Comparison of ENCODE assay signal across 16 cellular contexts in the genomic region with DNA sequence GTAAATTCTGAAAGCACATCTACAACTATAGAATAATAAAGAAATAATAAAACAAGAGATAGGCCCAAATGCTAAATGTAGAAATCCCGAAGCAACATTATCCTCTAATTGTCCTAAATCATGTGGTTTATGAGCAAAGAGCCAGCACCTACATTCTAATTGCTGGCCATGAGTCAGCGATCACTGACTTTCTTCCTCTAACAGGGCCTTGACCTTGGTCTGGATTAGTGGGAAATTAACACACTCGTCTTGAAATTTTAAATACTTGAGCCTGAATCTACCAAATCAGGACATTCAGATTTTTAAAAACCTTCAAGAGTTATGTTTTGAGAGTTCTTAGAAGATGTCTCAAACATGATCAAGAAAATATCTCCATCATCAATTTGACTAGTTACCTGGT.
DNase-seq lines count a peak whose midpoint lies in the region; ATAC-seq, FAIRE-seq and TF ChIP-seq lines count a peak whose summit lies in the region.
"Had no signal": no experiment of that assay in that cellular context is flagged by ENCODE, and none has a peak within 500 bp of the region (broad histone marks: within the 10 kb centered on the region; RNA-seq: fewer than 3 reads in every experiment).

No MANE protein-coding gene starts in this region.

- no peak overlapping the region for H4K8ac ChIP-seq in mesendoderm (ENCODE audit: low read depth, low read length)

- H4K5ac ChIP-seq in mesendoderm (ENCODE audit: low read length): no peak overlapping the region

- H2BK5ac ChIP-seq in mesendoderm (ENCODE audit: low read length): no peak overlapping the region

- no peaks in the 10 kb centered on the region for H4K20me1 ChIP-seq in HepG2 (ENCODE audit: insufficient read depth, low read length)
- H4K20me1 ChIP-seq: BLaER1 treated with 17β-estradiol and CSF1 and Interleukin-3, amounts not matched to agents 10 nM and 100 nM had no signal

- no peaks in the 10 kb centered on the region for H3K36me3 ChIP-seq in bronchial epithelial cell (ENCODE audit: control insufficient read depth, insufficient read depth, low read length)
- H3K36me3 ChIP-seq in mesendoderm (ENCODE audit: control insufficient read depth, insufficient read depth, low read length): no peaks in the 10 kb centered on the region
- H3K36me3 ChIP-seq in HepG2 (replicated peaks in 1 of 2; ENCODE audit: control insufficient read depth in 1 of 2, insufficient read depth in 2 of 2, low read length in 2 of 2): no peaks in the 10 kb centered on the region
- H3K36me3 ChIP-seq: BLaER1 treated with 17β-estradiol and CSF1 and Interleukin-3, amounts not matched to agents 10 nM and 100 nM; cardiac muscle cell had no signal

- TF ChIP-seq EP300 in HepG2 (IDR thresholded peaks at IDR 0.05; ENCODE audit: low read depth in 2 of 2, low read length in 2 of 2) (no peak), HepG2 (CRISPR knock-in tag; IDR thresholded peaks at IDR 0.05; ENCODE audit: borderline replicate concordance) (no peak)

- DNase-seq in Caki2 (ENCODE audit: low read depth): peak; percentile 43
- DNase-seq in LHCN-M2 (ENCODE audit: low read depth): peak; percentile 76
- peak; percentile 78 for DNase-seq in bronchial epithelial cell (ENCODE audit: low read depth)
- DNase-seq in mesendoderm: peak; percentile 36
- no peak for DNase-seq in NCI-H1694 (lab: John Stamatoyannopoulos, UW)
- DNase-seq in left cardiac atrium: no peak
- no peak for DNase-seq in HepG2 (ENCODE audit: low spot score)
- DNase-seq: activated CD4-positive, alpha-beta T cell treated with anti-CD3 and anti-CD28 coated beads, Interleukin-2, amount 50 U/mL, for 4 hours; NCI-H2227 treated with DMSO at 0.1 percent for 48 hours; psoas muscle; RPMI8226; stimulated activated naive CD8-positive, alpha-beta T cell treated with anti-CD3 and anti-CD28 coated beads, Interleukin-15, Interleukin-2, amounts not matched to agents 100 U/mL and 50 U/mL, for 24 hours had no signal

- CTCF ChIA-PET in HepG2 (lab: Yijun Ruan, JAX; ENCODE audit: low intra/inter-chr PET ratio, low total read pairs): no interaction called here

- no peak overlapping the region for H3K23ac ChIP-seq in mesendoderm (ENCODE audit: low read length)

- H2AK5ac ChIP-seq in mesendoderm (ENCODE audit: low read length): no peak overlapping the region

- ATAC-seq in left cardiac atrium (no peak), HepG2 (no peak), GM18519 (IDR thresholded peaks at IDR 0.05; ENCODE audit: low FRiP score, unreplicated experiment) (no peak)
- ATAC-seq: esophagus mucosa; psoas muscle; stimulated activated naive CD8-positive, alpha-beta T cell treated with anti-CD3 and anti-CD28 coated beads, Interleukin-15, Interleukin-2, amounts not matched to agents 100 U/mL and 50 U/mL, for 24 hours had no signal

- no peak overlapping the region for H3K4me2 ChIP-seq in mesendoderm (ENCODE audit: low read length)
- no peak overlapping the region for H3K4me2 ChIP-seq in HepG2 (ENCODE audit: low read depth, low read length)
- H3K4me2 ChIP-seq: BLaER1 treated with 17β-estradiol and CSF1 and Interleukin-3, amounts not matched to agents 10 nM and 100 nM had no signal

- peak overlapping the region; percentile 64 for H2BK15ac ChIP-seq in mesendoderm (replicated peaks; ENCODE audit: low read depth)

- TF ChIP-seq POLR2A in HepG2 (IDR thresholded peaks at IDR 0.05; ENCODE audit: insufficient read depth in 1 of 2, low read depth in 2 of 2, low read length in 2 of 2): no peak

- no peak for TF ChIP-seq RAD21 in HepG2 (CRISPR knock-in tag; IDR thresholded peaks at IDR 0.05)

- H3K79me1 ChIP-seq in mesendoderm (ENCODE audit: low read length): no peaks in the 10 kb centered on the region

- peaks cover 2% of the 10 kb centered on the region for H3K4me1 ChIP-seq in mesendoderm (ENCODE audit: control insufficient read depth, low read depth, low read length)
- H3K4me1 ChIP-seq in HepG2 (ENCODE audit: insufficient read depth, low read length): peaks cover 18% of the 10 kb centered on the region
- H3K4me1 ChIP-seq: psoas muscle had no signal

- H3K27ac ChIP-seq in mesendoderm (ENCODE audit: low read depth, low read length): no peak overlapping the region
- H3K27ac ChIP-seq in HepG2 (ENCODE audit: extremely low read length, insufficient read depth, low read length): no peak overlapping the region
- H3K27ac ChIP-seq: BLaER1 treated with 17β-estradiol and CSF1 and Interleukin-3, amounts not matched to agents 10 nM and 100 nM; cardiac muscle cell; psoas muscle had no signal

- TF ChIP-seq CTCF in bronchial epithelial cell (IDR thresholded peaks at IDR 0.05; ENCODE audit: insufficient read depth, low read length, severe bottlenecking) (no peak), HepG2 (CRISPR knock-in tag; IDR thresholded peaks at IDR 0.05) (no peak)

- FAIRE-seq in bronchial epithelial cell (lab: Jason Lieb, UNC): no peak
- FAIRE-seq in HepG2 (lab: Jason Lieb, UNC): no peak

- no peak overlapping the region for H2AFZ ChIP-seq in HepG2 (ENCODE audit: low read length)

- H3K79me2 ChIP-seq in mesendoderm (ENCODE audit: control insufficient read depth, insufficient read depth, low read length) (no peaks in the 10 kb centered on the region), HepG2 (ENCODE audit: insufficient read depth, low read length) (no peaks in the 10 kb centered on the region)

- POLR2A ChIA-PET in HepG2 (lab: Yijun Ruan, JAX): no interaction called here

- no peak overlapping the region for H3K4ac ChIP-seq in mesendoderm (ENCODE audit: low read depth, low read length)

- H3K27me3 ChIP-seq in bronchial epithelial cell (ENCODE audit: control insufficient read depth, insufficient read depth, low read length) (no peaks in the 10 kb centered on the region), mesendoderm (ENCODE audit: insufficient read depth, low read length, poor library complexity) (no peaks in the 10 kb centered on the region), HepG2 (ENCODE audit: control insufficient read depth in 1 of 2, insufficient read depth in 2 of 2, low read length in 2 of 2) (no peaks in the 10 kb centered on the region)
- H3K27me3 ChIP-seq: BLaER1 treated with 17β-estradiol and CSF1 and Interleukin-3, amounts not matched to agents 10 nM and 100 nM had no signal

- no peak overlapping the region for H3K18ac ChIP-seq in mesendoderm (ENCODE audit: low read length)

- H3K9ac ChIP-seq in mesendoderm (ENCODE audit: low read length) (no peak overlapping the region), HepG2 (ENCODE audit: insufficient read depth, low read depth, low read length) (no peak overlapping the region)
- H3K9ac ChIP-seq: BLaER1 treated with 17β-estradiol and CSF1 and Interleukin-3, amounts not matched to agents 10 nM and 100 nM had no signal

- H3K56ac ChIP-seq in mesendoderm (ENCODE audit: low read length): no peak overlapping the region

- no peak overlapping the region for H2BK120ac ChIP-seq in mesendoderm (ENCODE audit: low read depth, low read length)

- H3K4me3 ChIP-seq in bronchial epithelial cell (ENCODE audit: low read depth, low read length) (no peak overlapping the region), mesendoderm (ENCODE audit: low read length) (no peak overlapping the region), HepG2 (replicated peaks in 1 of 3; ENCODE audit: insufficient read depth in 1 of 3, low read depth in 2 of 3, low read length in 3 of 3) (no peak overlapping the region)
- H3K4me3 ChIP-seq: BLaER1 treated with 17β-estradiol and CSF1 and Interleukin-3, amounts not matched to agents 10 nM and 100 nM; cardiac muscle cell; psoas muscle had no signal

- intact Hi-C loops in left cardiac atrium (cut with DNase I): no loop called here
- intact Hi-C loops in HepG2 (cut with micrococcal nuclease; ENCODE audit: unreplicated experiment): no loop called here

- no peaks in the 10 kb centered on the region for H3K9me3 ChIP-seq in HepG2 (ENCODE audit: low read length)
- H3K9me3 ChIP-seq: BLaER1 treated with 17β-estradiol and CSF1 and Interleukin-3, amounts not matched to agents 10 nM and 100 nM; psoas muscle had no signal

- no TSS peak for BruUV-seq in HepG2 (replicated peaks; lab: Mats Ljungman, UMichigan)

- in situ Hi-C loops in Caki2 (cut with HindIII; ENCODE audit: low pct_unique_long_range_greater_than_20kb, low sequenced_read_pairs) (no loop called here), HepG2 (cut with HindIII; ENCODE audit: extremely low pct_ligation_motif_present, low pct_unique_long_range_greater_than_20kb) (no loop called here)

- WGBS in mesendoderm (ENCODE audit: extremely low coverage, insufficient coverage, low lambda C conversion rate): no CpG with 5 or more reads among the region's 3 CpGs
- 28% methylated on average over 3 of the region's 3 CpGs for WGBS in HepG2 (ENCODE audit: low lambda C conversion rate)

TF ChIP-seq in HepG2, 621 proteins besides CTCF, POLR2A, EP300 and RAD21 (continues in another document):
- TF ChIP-seq ZSCAN21 (CRISPR knock-in tag; IDR thresholded peaks at IDR 0.05; ENCODE audit: borderline replicate concordance) (no peak), MATR3 (CRISPR knock-in tag; IDR thresholded peaks at IDR 0.05) (no peak), ZNF432 (CRISPR knock-in tag; IDR thresholded peaks at IDR 0.05; ENCODE audit: borderline replicate concordance) (no peak), KAT8 (CRISPR knock-in tag; IDR thresholded peaks at IDR 0.05) (no peak), ELF4 (CRISPR knock-in tag; IDR thresholded peaks at IDR 0.05; ENCODE audit: borderline replicate concordance) (no peak)
- TF ChIP-seq, protein P1, sequence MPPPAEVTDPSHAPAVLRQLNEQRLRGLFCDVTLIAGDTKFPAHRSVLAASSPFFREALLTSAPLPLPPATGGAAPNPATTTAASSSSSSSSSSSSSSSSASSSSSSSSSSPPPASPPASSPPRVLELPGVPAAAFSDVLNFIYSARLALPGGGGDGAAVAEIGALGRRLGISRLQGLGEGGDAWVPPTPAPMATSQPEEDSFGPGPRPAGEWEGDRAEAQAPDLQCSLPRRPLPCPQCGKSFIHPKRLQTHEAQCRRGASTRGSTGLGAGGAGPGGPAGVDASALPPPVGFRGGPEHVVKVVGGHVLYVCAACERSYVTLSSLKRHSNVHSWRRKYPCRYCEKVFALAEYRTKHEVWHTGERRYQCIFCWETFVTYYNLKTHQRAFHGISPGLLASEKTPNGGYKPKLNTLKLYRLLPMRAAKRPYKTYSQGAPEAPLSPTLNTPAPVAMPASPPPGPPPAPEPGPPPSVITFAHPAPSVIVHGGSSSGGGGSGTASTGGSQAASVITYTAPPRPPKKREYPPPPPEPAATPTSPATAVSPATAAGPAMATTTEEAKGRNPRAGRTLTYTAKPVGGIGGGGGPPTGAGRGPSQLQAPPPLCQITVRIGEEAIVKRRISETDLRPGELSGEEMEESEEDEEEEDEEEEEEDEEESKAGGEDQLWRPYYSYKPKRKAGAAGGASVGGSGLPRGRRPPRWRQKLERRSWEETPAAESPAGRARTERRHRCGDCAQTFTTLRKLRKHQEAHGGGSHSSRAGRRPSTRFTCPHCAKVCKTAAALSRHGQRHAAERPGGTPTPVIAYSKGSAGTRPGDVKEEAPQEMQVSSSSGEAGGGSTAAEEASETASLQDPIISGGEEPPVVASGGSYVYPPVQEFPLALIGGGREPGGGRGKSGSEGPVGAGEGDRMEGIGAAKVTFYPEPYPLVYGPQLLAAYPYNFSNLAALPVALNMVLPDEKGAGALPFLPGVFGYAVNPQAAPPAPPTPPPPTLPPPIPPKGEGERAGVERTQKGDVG (CRISPR knock-in tag; IDR thresholded peaks at IDR 0.05; ENCODE audit: borderline replicate concordance): no peak

Comparison
In these comparisons a context has a peak if more than half of its experiments do, and no peak if none do; other contexts are left out.
1. DNase-seq: peak in Caki2 (single experiment), LHCN-M2 (single experiment), bronchial epithelial cell (single experiment) and mesendoderm (single experiment); none in NCI-H1694 (single experiment), left cardiac atrium (single experiment) and HepG2 (single experiment).